ENCODE assay signal across 21 cellular contexts in genomic region chrX:98068210-98068609, GRCh38.
DNase-seq lines count a peak whose midpoint lies in the region; ATAC-seq and TF ChIP-seq lines count a peak whose summit lies in the region.
"Had no signal": no experiment of that assay in that cellular context is flagged by ENCODE, and none has a peak within 500 bp of the region (broad histone marks: within the 10 kb centered on the region; RNA-seq: fewer than 3 reads in every experiment).

No MANE protein-coding gene starts in this region.

- no peak for ATAC-seq in heart right ventricle
- ATAC-seq in HG02884 (IDR thresholded peaks at IDR 0.05; ENCODE audit: unreplicated experiment): no peak
- ATAC-seq: lower lobe of right lung had no signal

- H3K27ac ChIP-seq in heart right ventricle: no peak overlapping the region
- H3K27ac ChIP-seq: HL-60, lower lobe of right lung, parathyroid adenoma, RWPE1, thyroid gland had no signal

- H3K4me3 Mint-ChIP-seq in nephron: peak overlapping the region in 1 of 3 experiments; percentile 3
- H3K4me3 Mint-ChIP-seq: activated naive CD8-positive, alpha-beta T cell treated with anti-CD3 and anti-CD28 coated beads, Interleukin-2, amount 10 ng/mL, durations not matched to agents 7 days and 5 days; dendritic cell treated with granulocyte-macrophage colony-stimulating factor and Interleukin-4, amounts not matched to agents 40 ng/mL and 50 ng/mL, for 4 days had no signal

- H3K9me3 Mint-ChIP-seq in nephron: no peaks in the 10 kb centered on the region
- H3K9me3 Mint-ChIP-seq: dendritic cell treated with granulocyte-macrophage colony-stimulating factor and Interleukin-4, amounts not matched to agents 40 ng/mL and 50 ng/mL, for 4 days had no signal

- H3K36me3 ChIP-seq in heart right ventricle: no peaks in the 10 kb centered on the region
- H3K36me3 ChIP-seq: lower lobe of right lung, thyroid gland had no signal

- no peak overlapping the region for H3K4me3 ChIP-seq in heart right ventricle
- H3K4me3 ChIP-seq: lower lobe of right lung, thyroid gland had no signal

- peaks cover 30% of the 10 kb centered on the region for H3K4me1 Mint-ChIP-seq in nephron
- H3K4me1 Mint-ChIP-seq: activated naive CD8-positive, alpha-beta T cell treated with anti-CD3 and anti-CD28 coated beads, Interleukin-2, amount 10 ng/mL, durations not matched to agents 7 days and 5 days had no signal

- no peaks in the 10 kb centered on the region for H3K9me3 ChIP-seq in heart right ventricle
- H3K9me3 ChIP-seq: lower lobe of right lung, thyroid gland had no signal

- WGBS in heart right ventricle, 2 donors: 41 to 57% methylated on average over 3 of the region's 3 CpGs

- TF ChIP-seq CTCF in nephron (IDR thresholded peaks at IDR 0.05; ENCODE audit: unreplicated experiment in 3 of 3) (no peak), heart right ventricle (IDR thresholded peaks at IDR 0.05) (no peak)

- H3K27ac Mint-ChIP-seq in nephron: peak overlapping the region; percentile 39 to 75 (median 74)
- H3K27ac Mint-ChIP-seq: activated naive CD8-positive, alpha-beta T cell treated with anti-CD3 and anti-CD28 coated beads, Interleukin-2, amount 10 ng/mL, durations not matched to agents 7 days and 5 days; dendritic cell treated with granulocyte-macrophage colony-stimulating factor and Interleukin-4, amounts not matched to agents 40 ng/mL and 50 ng/mL, for 4 days had no signal

- no peaks in the 10 kb centered on the region for H3K27me3 Mint-ChIP-seq in nephron (ENCODE audit: low read depth)
- H3K27me3 Mint-ChIP-seq: activated naive CD8-positive, alpha-beta T cell treated with anti-CD3 and anti-CD28 coated beads, Interleukin-2, amount 10 ng/mL, durations not matched to agents 7 days and 5 days; dendritic cell treated with granulocyte-macrophage colony-stimulating factor and Interleukin-4, amounts not matched to agents 40 ng/mL and 50 ng/mL, for 4 days had no signal

- intact Hi-C loops in heart right ventricle (cut with DNase I): no loop called here

- H3K36me3 Mint-ChIP-seq in nephron (ENCODE audit: low read depth): no peaks in the 10 kb centered on the region
- H3K36me3 Mint-ChIP-seq: activated naive CD8-positive, alpha-beta T cell treated with anti-CD3 and anti-CD28 coated beads, Interleukin-2, amount 10 ng/mL, durations not matched to agents 7 days and 5 days had no signal

- no peaks in the 10 kb centered on the region for H3K4me1 ChIP-seq in heart right ventricle
- H3K4me1 ChIP-seq: lower lobe of right lung, parathyroid adenoma, thyroid gland had no signal

- DNase-seq in DMS153 (lab: John Stamatoyannopoulos, UW) (peak; percentile 26), M059J (ENCODE audit: low read depth) (peak; percentile 8), cerebellar cortex (ENCODE audit: low spot score) (peak; percentile 1), heart right ventricle (no peak), activated gamma-delta T cell treated with Interleukin-2 at 50 U/mL for 16 hours (no peak), NCI-H2196 (lab: John Stamatoyannopoulos, UW; ENCODE audit: unreplicated experiment) (no peak)
- DNase-seq: activated CD4-positive, alpha-beta T cell treated with anti-CD3 and anti-CD28 coated beads for 4 hours; activated naive CD8-positive, alpha-beta T cell treated with anti-CD3 and anti-CD28 coated beads, Interleukin-2, amount 10 ng/mL, durations not matched to agents 7 days and 5 days; GF-D8; hippocampal formation; lower lobe of right lung; MM.1S; NCI-H187 treated with DMSO at 0.1 percent for 48 hours; stimulated activated naive CD4-positive, alpha-beta T cell; thyroid gland had no signal

- peaks cover 0 to 16% (median 0%) of the 10 kb centered on the region in 7 donors for H3K27me3 ChIP-seq in heart right ventricle
- H3K27me3 ChIP-seq: thyroid gland had no signal

Comparison
In these comparisons a context has a peak if more than half of its experiments do, and no peak if none do; other contexts are left out.
1. DNase-seq: peak in DMS153 (single experiment), M059J (single experiment) and cerebellar cortex (single experiment); none in heart right ventricle (0 of 2), activated gamma-delta T cell treated with Interleukin-2 at 50 U/mL for 16 hours (single experiment) and NCI-H2196 (single experiment).